ENCODE assay signal across 27 cellular contexts in genomic region chr1:169099561-169099960, GRCh38.
"Had no signal": no experiment of that assay in that cellular context is flagged by ENCODE, and none has a peak within 500 bp of the region (broad histone marks: within the 10 kb centered on the region; RNA-seq: fewer than 3 reads in every experiment).

No MANE protein-coding gene starts in this region.

- H3K27me3 ChIP-seq: body of pancreas, dorsolateral prefrontal cortex, gastrocnemius medialis, heart right ventricle had no signal

- DNase-seq: activated CD4-positive, alpha-beta T cell treated with anti-CD3 and anti-CD28 coated beads for 48 hours; activated CD4-positive, alpha-beta T cell treated with anti-CD3 and anti-CD28 coated beads, Interleukin-2, amount 50 U/mL, for 1 hour; activated CD4-positive, alpha-beta T cell treated with anti-CD3 and anti-CD28 coated beads, Interleukin-2, amount 50 U/mL, for 48 hours; activated CD8-positive, alpha-beta memory T cell treated with anti-CD3 and anti-CD28 coated beads for 24 hours; activated CD8-positive, alpha-beta T cell treated with anti-CD3 and anti-CD28 coated beads for 36 hours; activated effector memory CD4-positive, alpha-beta T cell treated with Interleukin-2 at 50 U/mL for 16 hours; activated gamma-delta T cell treated with Interleukin-2 at 50 U/mL for 16 hours; activated naive CD4-positive, alpha-beta T cell treated with anti-CD3 and anti-CD28 coated beads, Interleukin-2, amount 50 U/mL, for 16 hours; activated naive CD4-positive, alpha-beta T cell treated with Interleukin-2 at 50 U/mL for 16 hours; activated T-cell treated with anti-CD3 and anti-CD28 coated beads, Interleukin-2, amount 50 U/mL, for 4 hours; amygdala; aorta; caudate nucleus; dorsolateral prefrontal cortex; effector memory CD4-positive, alpha-beta T cell; endodermal cell; foreskin keratinocyte; gastrocnemius medialis; heart right ventricle; T-helper 2 cell had no signal

- H3K27ac ChIP-seq: coronary artery, foreskin keratinocyte, gastrocnemius medialis, heart right ventricle, VCaP had no signal

- H3K36me3 ChIP-seq: gastrocnemius medialis, heart right ventricle had no signal

- H3K4me3 ChIP-seq: body of pancreas, coronary artery, dorsolateral prefrontal cortex, gastrocnemius medialis, heart right ventricle had no signal

- ATAC-seq: activated CD4-positive, CD25-positive, alpha-beta regulatory T cell treated with anti-CD3 and anti-CD28 coated beads, Interleukin-2, amount 50 U/mL, for 24 hours; activated CD8-positive, alpha-beta T cell treated with anti-CD3 and anti-CD28 coated beads for 36 hours; activated T-cell treated with anti-CD3 and anti-CD28 coated beads, Interleukin-2, amount 50 U/mL, for 4 hours; activated T-helper 17 cell treated with anti-CD3 and anti-CD28 coated beads, Interleukin-2, amount 50 U/mL, for 72 hours; body of pancreas; esophagus mucosa; foreskin keratinocyte; gastrocnemius medialis; heart right ventricle; WTC11 had no signal

- H3K9me3 ChIP-seq: body of pancreas, gastrocnemius medialis had no signal
